In genomic region chr5:151924564-151925395, GRCh38 we compare ENCODE assay signal across 9 cellular contexts. TPM values are rescaled to one million over a fixed set of nuclear protein-coding genes. Genes with fewer than 3 reads are reported as not detected.
A peak's percentile ranks its signal among the peaks of the same experiment; 100 is the strongest.
DNase-seq lines count a peak whose midpoint lies in the region; ATAC-seq and TF ChIP-seq lines count a peak whose summit lies in the region.
"Had no signal": no experiment of that assay in that cellular context is flagged by ENCODE, and none has a peak within 500 bp of the region (broad histone marks: within the 10 kb centered on the region; RNA-seq: fewer than 3 reads in every experiment).

TSS of gene GLRA1 (minus strand) at chr5:151924851. CDS start at chr5:151924549, 302 bp downstream.

- no peaks in the 10 kb centered on the region for H3K9me2 ChIP-seq in hepatocyte (replicated peaks; ENCODE audit: insufficient read depth)

- ATAC-seq in HG03135 (IDR thresholded peaks at IDR 0.05; ENCODE audit: unreplicated experiment), result no peak
- ATAC-seq in GM18520 (IDR thresholded peaks at IDR 0.05; ENCODE audit: unreplicated experiment), result no peak

- no peaks in the 10 kb centered on the region for H3K79me2 ChIP-seq in hepatocyte

- no peak within 1 kb of the TSS for H2AFZ ChIP-seq in hepatocyte

- no peak within 1 kb of the TSS for H3K9ac ChIP-seq in adipocyte (ENCODE audit: low read length)

- H3K4me2 ChIP-seq in hepatocyte, result no peak within 1 kb of the TSS

- no peak for TF ChIP-seq CTCF in hepatocyte (IDR thresholded peaks at IDR 0.05; ENCODE audit: poor library complexity)

- DNase-seq in NCI-H146 (lab: John Stamatoyannopoulos, UW) (peak; percentile 18), NCI-H146 treated with DMSO at 0.1 percent for 48 hours (lab: John Stamatoyannopoulos, UW; ENCODE audit: unreplicated experiment) (no peak), RPMI8226 (peak; percentile 61), adipocyte (ENCODE audit: low read depth) (peak; percentile 64), hepatocyte (ENCODE audit: low spot score) (peak; percentile 83)
- DNase-seq in stimulated activated CD4-positive, alpha-beta T cell treated with anti-CD3 and anti-CD28 coated beads, Interleukin-1b, Interleukin-23, amount 100 ng/mL, for 1 hour (ENCODE audit: low read depth in 2 of 2), result peak; percentile 9 to 17

- H3K9me3 ChIP-seq in adipocyte (ENCODE audit: control insufficient read depth, low read length) (peaks cover 13% of the 10 kb centered on the region), hepatocyte (ENCODE audit: low read depth) (no peaks in the 10 kb centered on the region)

- H3K4me1 ChIP-seq in adipocyte (ENCODE audit: control insufficient read depth, insufficient read depth, low read length) (no peaks in the 10 kb centered on the region), hepatocyte (ENCODE audit: insufficient read depth) (no peaks in the 10 kb centered on the region)

- H3K36me3 ChIP-seq in adipocyte (ENCODE audit: control insufficient read depth, insufficient read depth, low read length, severe bottlenecking) (no peaks in the 10 kb centered on the region), hepatocyte (replicated peaks; ENCODE audit: insufficient read depth, low read depth) (no peaks in the 10 kb centered on the region)

- no peaks in the 10 kb centered on the region for H4K20me1 ChIP-seq in hepatocyte (ENCODE audit: insufficient read depth, poor library complexity, severe bottlenecking)

- H3K27ac ChIP-seq in hepatocyte, result no peak within 1 kb of the TSS
- H3K27ac ChIP-seq: SK-N-MC had no signal

- H3K4me3 ChIP-seq in adipocyte (ENCODE audit: low read length) (no peak within 1 kb of the TSS), hepatocyte (no peak within 1 kb of the TSS)
- H3K4me3 ChIP-seq: SK-N-MC had no signal

- 29% methylated on average over 48 of the region's 48 CpGs for WGBS in hepatocyte (ENCODE audit: low lambda C conversion rate, missing lambda C conversion rate)

- H3K27me3 ChIP-seq in adipocyte (replicated peaks; ENCODE audit: control insufficient read depth, insufficient read depth, low read length) (peaks cover 8% of the 10 kb centered on the region), hepatocyte (no peaks in the 10 kb centered on the region)

RNA-seq across cellular contexts. Expression of gene GLRA1, which starts in this region (rescaled TPM):
- not detected in 2 replicates for total RNA-seq in hepatocyte
- polyA plus RNA-seq in hepatocyte, result not detected in 2 replicates

Comparison
In these comparisons a context has a peak if more than half of its experiments do, and no peak if none do; other contexts are left out.
1. Peak in DNase-seq in hepatocyte; RNA of the gene not detected or under 1 TPM.